ENCODE assay signal across 8 cellular contexts in genomic region chrX:18425199-18426003, GRCh38. TPM values are rescaled to one million over a fixed set of nuclear protein-coding genes. Genes with fewer than 3 reads are reported as not detected.
DNase-seq lines count a peak whose midpoint lies in the region; ATAC-seq and TF ChIP-seq lines count a peak whose summit lies in the region.

CDKL5 (plus strand) TSS chrX:18425608; CDS start chrX:18507097, 81,489 bp downstream.

- peak; percentile 74 for TF ChIP-seq POLR2A in IMR-90 (IDR thresholded peaks at IDR 0.05; ENCODE audit: low read depth, low read length)

- no peaks in the 10 kb centered on the region for H3K27me3 ChIP-seq in IMR-90 (ENCODE audit: control insufficient read depth, insufficient read depth, low read length)

- peak within 1 kb of the TSS; percentile 64; the same call in 1 of the 2 replicates for H2AK5ac ChIP-seq in IMR-90 (ENCODE audit: low read depth, low read length)

- peak within 1 kb of the TSS; percentile 89 for H3K18ac ChIP-seq in IMR-90 (ENCODE audit: low read depth, low read length)

- H2BK15ac ChIP-seq in IMR-90 (ENCODE audit: low read depth, low read length), result peak within 1 kb of the TSS; percentile 18; the same call in 1 of the 3 replicates

- H3K36me3 ChIP-seq in IMR-90 (ENCODE audit: control insufficient read depth, insufficient read depth, low read length) (0 out of 2 replicates have a peak, but pooled peaks cover 1% of the 10 kb centered on the region), OCI-LY7 (ENCODE audit: insufficient read depth, low read length) (no peaks in the 10 kb centered on the region)

- POLR2A ChIA-PET in IMR-90 (lab: Charles Lee; ENCODE audit: unreplicated experiment), result interaction anchor here (0.6 kb wide), 1 partner anchor 150 kb away, joined by 4 read pairs; no protein-coding TSS in a partner anchor
- POLR2A ChIA-PET in OCI-LY7 (lab: Charles Lee), result no interaction called here

- intact Hi-C loops in IMR-90 (cut with micrococcal nuclease) (loop anchor here (2.0 to 10.0 kb wide), 2 partner anchors 149 to 249 kb away; no protein-coding TSS in a partner anchor), OCI-LY7 (cut with micrococcal nuclease; ENCODE audit: unreplicated experiment) (loop anchor here (5.0 to 10.0 kb wide), 2 partner anchors 73 to 249 kb away; partner anchors contain the start of genes RS1 and SCML2)

- TF ChIP-seq RAD21 in IMR-90 (IDR thresholded peaks at IDR 0.05; ENCODE audit: low read length), result no peak

- CTCF ChIA-PET in IMR-90 (lab: Yijun Ruan, JAX) (interaction anchor here (0.6 to 1.0 kb wide), 4 partner anchors 16 to 1111 kb away, joined by 3 to 4 read pairs (median 3); no protein-coding TSS in a partner anchor), OCI-LY7 (lab: Charles Lee; ENCODE audit: unreplicated experiment) (no interaction called here)

- H3K23ac ChIP-seq in IMR-90 (ENCODE audit: low read depth, low read length), result peak within 1 kb of the TSS; percentile 87

- TF ChIP-seq CTCF in IMR-90 (conservative IDR thresholded peaks at IDR 0.05; ENCODE audit: low read depth, low read length) (no peak), OCI-LY7 (conservative IDR thresholded peaks at IDR 0.05; ENCODE audit: low read length) (no peak), epithelial cell of esophagus (IDR thresholded peaks at IDR 0.05; ENCODE audit: insufficient read depth, low read depth, low read length, missing control alignments) (no peak)

- H3K4me3 ChIP-seq in IMR-90 (ENCODE audit: insufficient read depth, low read depth, low read length) (peak within 1 kb of the TSS; percentile 69), OCI-LY7 (ENCODE audit: low read depth, low read length, poor library complexity, severe bottlenecking) (peak within 1 kb of the TSS; percentile 84), epithelial cell of esophagus (ENCODE audit: low read length) (peak within 1 kb of the TSS; percentile 61)

- H4K5ac ChIP-seq in IMR-90 (ENCODE audit: low read depth, low read length), result peak within 1 kb of the TSS; percentile 86; the same call in 1 of the 2 replicates

- peak; percentile 99 for DNase-seq in DMS 273 (lab: John Stamatoyannopoulos, UW; ENCODE audit: unreplicated experiment)
- DNase-seq in IMR-90, result peak; percentile 96
- peak; percentile 95 for DNase-seq in OCI-LY7 (ENCODE audit: low spot score)
- peak; percentile 92 for DNase-seq in activated T-cell treated with anti-CD3 and anti-CD28 coated beads for 4 hours
- DNase-seq in epithelial cell of esophagus (ENCODE audit: low read depth), result peak; percentile 97
- peak; percentile 95 for DNase-seq in midbrain (lab: John Stamatoyannopoulos, UW)
- DNase-seq in stimulated activated CD8-positive, alpha-beta memory T cell treated with anti-CD3 and anti-CD28 coated beads, Interleukin-15, amount 100 ng/mL, for 4 hours (ENCODE audit: low read depth in 2 of 2), result peak; percentile 87 to 93

- H3K9me3 ChIP-seq in IMR-90 (ENCODE audit: control insufficient read depth, insufficient read depth, low read length) (no peaks in the 10 kb centered on the region), OCI-LY7 (ENCODE audit: low read length) (no peaks in the 10 kb centered on the region)

- H4K91ac ChIP-seq in IMR-90 (ENCODE audit: insufficient read depth, low read depth, low read length), result 0 out of 2 replicates have a peak within 1 kb of the TSS, but pooled peaks have one; percentile 48

- peak within 1 kb of the TSS; percentile 84 for H3K14ac ChIP-seq in IMR-90 (replicated peaks; ENCODE audit: low read depth, low read length)

- no TSS peak for BruUV-seq in IMR-90 (replicated peaks; lab: Mats Ljungman, UMichigan)
- no TSS peak for BruUV-seq in OCI-LY7 (replicated peaks; lab: Mats Ljungman, UMichigan)

- H3K27ac ChIP-seq in IMR-90 (ENCODE audit: insufficient read depth, low read length) (peak within 1 kb of the TSS; percentile 96), OCI-LY7 (ENCODE audit: low read depth, low read length, poor library complexity, severe bottlenecking) (peak within 1 kb of the TSS; percentile 50)

- peak within 1 kb of the TSS; percentile 99 for H3K4me2 ChIP-seq in IMR-90 (ENCODE audit: low read depth, low read length)
- peak within 1 kb of the TSS; percentile 83 for H3K4me2 ChIP-seq in OCI-LY7 (ENCODE audit: low read length)

- peak within 1 kb of the TSS; percentile 82 for H2BK120ac ChIP-seq in IMR-90 (ENCODE audit: low read depth, low read length)

- H3K9ac ChIP-seq in IMR-90 (ENCODE audit: low read depth, low read length), result peak within 1 kb of the TSS; percentile 81

- H2AFZ ChIP-seq in IMR-90 (replicated peaks; ENCODE audit: low read length, poor library complexity) (peak within 1 kb of the TSS; percentile 89), OCI-LY7 (ENCODE audit: low read length) (peak within 1 kb of the TSS; percentile 90)

- ATAC-seq in GM21576 (IDR thresholded peaks at IDR 0.05; ENCODE audit: unreplicated experiment) (peak; percentile 90), IMR-90 (ENCODE audit: low read depth) (peak; percentile 91)

- 17% methylated on average over 25 of the region's 79 CpGs; no CpG with 5 or more reads in 1 of the 2 experiments for WGBS in IMR-90 (ENCODE audit: extremely low coverage in 2 of 2, insufficient read length in 1 of 2), 2 experiments

- dilution Hi-C loops in IMR-90 (cut with HindIII; ENCODE audit: low sequenced_read_pairs, unreplicated experiment), result no loop called here

- peak within 1 kb of the TSS; percentile 71 for H2AK9ac ChIP-seq in IMR-90 (replicated peaks; ENCODE audit: low read depth, low read length, poor library complexity)

- in situ Hi-C loops in IMR-90 (cut with MboI; ENCODE audit: low sequenced_read_pairs), result loop anchor here (10.0 kb wide), 1 partner anchor 259 kb away; no protein-coding TSS in a partner anchor

- H3K4ac ChIP-seq in IMR-90 (ENCODE audit: low read depth, low read length), result peak within 1 kb of the TSS; percentile 87

- H4K20me1 ChIP-seq in IMR-90 (ENCODE audit: insufficient read depth, low read length), result no peaks in the 10 kb centered on the region; the same call in 1 of the 2 replicates
- no peaks in the 10 kb centered on the region for H4K20me1 ChIP-seq in OCI-LY7 (ENCODE audit: insufficient read depth, low read length)

- peak within 1 kb of the TSS in 1 of 2 experiments; percentile 20; a peak in 2 of 4 replicates for H4K8ac ChIP-seq in IMR-90 (ENCODE audit: low read depth in 2 of 2, low read length in 2 of 2)

- H2BK5ac ChIP-seq in IMR-90 (ENCODE audit: low read depth, low read length, poor library complexity, severe bottlenecking), result peak within 1 kb of the TSS; percentile 79

- H3K9me2 ChIP-seq in OCI-LY7 (ENCODE audit: insufficient read depth, low read length), result no peaks in the 10 kb centered on the region

- H3K79me2 ChIP-seq in OCI-LY7 (ENCODE audit: insufficient read depth, low read depth, low read length), result no peaks in the 10 kb centered on the region

- peaks cover 3 to 11% of the 10 kb centered on the region in 2 experiments; a peak in 3 of 4 replicates for H3K79me1 ChIP-seq in IMR-90 (ENCODE audit: low read depth in 1 of 2, low read length in 2 of 2)

- no peaks in the 10 kb centered on the region for H3K9me1 ChIP-seq in IMR-90 (ENCODE audit: insufficient read depth, low read length)

- 0 out of 2 replicates have a peak within 1 kb of the TSS, but pooled peaks have one; percentile 62 for H3K56ac ChIP-seq in IMR-90 (ENCODE audit: extremely low read depth, insufficient read depth, low read length)

- H2BK20ac ChIP-seq in IMR-90 (ENCODE audit: low read depth, low read length), result 0 out of 2 replicates have a peak within 1 kb of the TSS, but pooled peaks have one; percentile 46

- H3K4me1 ChIP-seq in IMR-90 (ENCODE audit: control insufficient read depth, insufficient read depth, low read length) (peaks cover 3% of the 10 kb centered on the region; the same call in 1 of the 2 replicates), OCI-LY7 (ENCODE audit: insufficient read depth, low read length, poor library complexity, severe bottlenecking) (peaks cover 7% of the 10 kb centered on the region)

TF ChIP-seq in IMR-90, 13 proteins besides CTCF, POLR2A, EP300 and RAD21:
- TF ChIP-seq CEBPB (IDR thresholded peaks at IDR 0.05; ENCODE audit: low read depth, low read length) (no peak), RFX5 (IDR thresholded peaks at IDR 0.05; ENCODE audit: low read depth, low read length) (0 out of 2 replicates have a peak, but pooled peaks have one; percentile 23), CHD1 (IDR thresholded peaks at IDR 0.05; ENCODE audit: low read depth, low read length) (no peak), MXI1 (IDR thresholded peaks at IDR 0.05; ENCODE audit: borderline replicate concordance, low read depth, low read length) (peak; percentile 18; the same call in 1 of the 2 replicates)

RNA-seq across cellular contexts. Expression of gene CDKL5, which starts in this region (rescaled TPM):
- total RNA-seq in IMR-90 (2012; rRNA removed) (8.1 and 9.7 TPM in 2 replicates), OCI-LY7 (2022) (2.0 and 2.4 TPM in 2 replicates)
- polyA plus RNA-seq in IMR-90 (2012; rRNA removed), result 2.7 and 3.5 TPM in 2 replicates
- polyA plus RNA-seq in IMR-90 (2012; cell fraction: cytosol; rRNA removed), result 0.69 and 0.71 TPM in 2 replicates
- polyA plus RNA-seq in IMR-90 (2012; cell fraction: nucleus; rRNA removed; ENCODE audit: low replicate concordance), result 1.4 and 7.4 TPM in 2 replicates
- total RNA-seq in OCI-LY7 (2014; rRNA removed; shearing (Covaris generic)), result 1.3 and 2.0 TPM in 2 replicates

Comparison
In these comparisons a context has a peak if more than half of its experiments do, and no peak if none do; other contexts are left out.
1. Peak in every context shown above with its lines: DNase-seq, ATAC-seq, H3K4me3 ChIP-seq and H3K27ac ChIP-seq.